Comparison of ENCODE assay signal across 1 cellular context in the genomic region with DNA sequence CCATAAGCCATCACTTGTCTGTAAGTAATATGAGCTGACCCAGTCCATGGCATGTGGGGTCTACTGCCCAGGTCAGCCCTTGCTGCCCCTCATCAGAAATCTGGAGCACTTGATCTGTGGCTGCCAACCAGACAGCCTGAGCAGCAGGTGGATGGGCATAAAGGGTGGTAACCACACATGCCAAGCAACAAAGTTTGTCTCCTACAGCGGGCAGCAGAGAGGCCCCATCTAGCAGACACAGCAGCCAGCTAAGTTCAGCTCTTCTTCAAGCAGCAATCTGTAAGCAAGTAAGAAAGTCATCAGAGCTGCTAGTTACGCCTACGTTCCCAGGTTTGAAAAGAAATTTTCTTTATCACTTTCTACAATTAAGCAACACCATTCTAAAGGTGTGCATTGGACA.
TF ChIP-seq lines count a peak whose summit lies in the region.

No MANE protein-coding gene starts in this region.

TF ChIP-seq in A549, 52 proteins besides CTCF, POLR2A, EP300 and RAD21 (continued from another document):
- no peak for TF ChIP-seq NR3C1 (IDR thresholded peaks at IDR 0.05)
- no peak for TF ChIP-seq FOSL2 (IDR thresholded peaks at IDR 0.05)
- no peak for TF ChIP-seq FOSL2 (CRISPR knock-in tag; IDR thresholded peaks at IDR 0.05)
- no peak for TF ChIP-seq MYC (IDR thresholded peaks at IDR 0.05; ENCODE audit: borderline replicate concordance, low read length)
- no peak for TF ChIP-seq JUNB (IDR thresholded peaks at IDR 0.05)
- no peak for TF ChIP-seq HOXA7 (CRISPR knock-in tag; IDR thresholded peaks at IDR 0.05)
- no peak for TF ChIP-seq HDAC2 (IDR thresholded peaks at IDR 0.05)
- TF ChIP-seq, protein P1, sequence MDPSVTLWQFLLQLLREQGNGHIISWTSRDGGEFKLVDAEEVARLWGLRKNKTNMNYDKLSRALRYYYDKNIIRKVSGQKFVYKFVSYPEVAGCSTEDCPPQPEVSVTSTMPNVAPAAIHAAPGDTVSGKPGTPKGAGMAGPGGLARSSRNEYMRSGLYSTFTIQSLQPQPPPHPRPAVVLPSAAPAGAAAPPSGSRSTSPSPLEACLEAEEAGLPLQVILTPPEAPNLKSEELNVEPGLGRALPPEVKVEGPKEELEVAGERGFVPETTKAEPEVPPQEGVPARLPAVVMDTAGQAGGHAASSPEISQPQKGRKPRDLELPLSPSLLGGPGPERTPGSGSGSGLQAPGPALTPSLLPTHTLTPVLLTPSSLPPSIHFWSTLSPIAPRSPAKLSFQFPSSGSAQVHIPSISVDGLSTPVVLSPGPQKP (IDR thresholded peaks at IDR 0.05; ENCODE audit: low read depth, low read length) = no peak
- TF ChIP-seq, protein P2, sequence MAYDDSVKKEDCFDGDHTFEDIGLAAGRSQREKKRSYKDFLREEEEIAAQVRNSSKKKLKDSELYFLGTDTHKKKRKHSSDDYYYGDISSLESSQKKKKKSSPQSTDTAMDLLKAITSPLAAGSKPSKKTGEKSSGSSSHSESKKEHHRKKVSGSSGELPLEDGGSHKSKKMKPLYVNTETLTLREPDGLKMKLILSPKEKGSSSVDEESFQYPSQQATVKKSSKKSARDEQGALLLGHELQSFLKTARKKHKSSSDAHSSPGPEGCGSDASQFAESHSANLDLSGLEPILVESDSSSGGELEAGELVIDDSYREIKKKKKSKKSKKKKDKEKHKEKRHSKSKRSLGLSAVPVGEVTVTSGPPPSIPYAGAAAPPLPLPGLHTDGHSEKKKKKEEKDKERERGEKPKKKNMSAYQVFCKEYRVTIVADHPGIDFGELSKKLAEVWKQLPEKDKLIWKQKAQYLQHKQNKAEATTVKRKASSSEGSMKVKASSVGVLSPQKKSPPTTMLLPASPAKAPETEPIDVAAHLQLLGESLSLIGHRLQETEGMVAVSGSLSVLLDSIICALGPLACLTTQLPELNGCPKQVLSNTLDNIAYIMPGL (CRISPR knock-in tag; IDR thresholded peaks at IDR 0.05; ENCODE audit: borderline replicate concordance) = no peak
- no peak for TF ChIP-seq RARB (CRISPR knock-in tag; IDR thresholded peaks at IDR 0.05)
- no peak for TF ChIP-seq JUN (IDR thresholded peaks at IDR 0.05)
- TF ChIP-seq RCOR1 (IDR thresholded peaks at IDR 0.05; ENCODE audit: low read depth, low read length) = no peak
- TF ChIP-seq MAX (IDR thresholded peaks at IDR 0.05) = no peak
- no peak for TF ChIP-seq FOSB (CRISPR knock-in tag; IDR thresholded peaks at IDR 0.05)
TF ChIP-seq in A549: peak in this region for 0.
